ENCODE assay signal across 24 cellular contexts in genomic region chr1:157734328-157734727, GRCh38. TPM values are rescaled to one million over a fixed set of nuclear protein-coding genes. Genes with fewer than 3 reads are reported as not detected.
DNase-seq lines count a peak whose midpoint lies in the region; ATAC-seq and TF ChIP-seq lines count a peak whose summit lies in the region.
"Had no signal": no experiment of that assay in that cellular context is flagged by ENCODE, and none has a peak within 500 bp of the region (broad histone marks: within the 10 kb centered on the region; RNA-seq: fewer than 3 reads in every experiment).

No MANE protein-coding gene starts in this region.

- DNase-seq in activated CD4-positive, alpha-beta T cell treated with anti-CD3 and anti-CD28 coated beads, Interleukin-2, amount 10 ng/mL, durations not matched to agents 24 days and 14 days: peak; percentile 34
- DNase-seq in activated CD4-positive, alpha-beta T cell treated with anti-CD3 and anti-CD28 coated beads, Interleukin-2, amount 10 ng/mL, durations not matched to agents 7 days and 5 days: no peak
- peak; percentile 90 for DNase-seq in MV-4-11 (lab: John Stamatoyannopoulos, UW)
- DNase-seq in foreskin melanocyte: peak; percentile 91
- DNase-seq in upper lobe of right lung: no peak
- DNase-seq in NCI-H1417 (lab: John Stamatoyannopoulos, UW): no peak
- no peak for DNase-seq in RKO (ENCODE audit: low spot score)
- DNase-seq in stimulated activated CD4-positive, alpha-beta T cell treated with anti-CD3 and anti-CD28 coated beads, Interleukin-12 subunit alpha, Interleukin-12 subunit beta, amount 100 ng/mL, for 4 hours: no peak
- DNase-seq: 8988T; activated CD4-positive, alpha-beta T cell treated with anti-CD3 and anti-CD28 coated beads for 36 hours; activated naive CD4-positive, alpha-beta T cell treated with Interleukin-2 at 50 U/mL for 16 hours; aorta; CD4-positive, CD25-positive, alpha-beta regulatory T cell; DND-41; foreskin fibroblast; HCEC 1CT; naive thymus-derived CD8-positive, alpha-beta T cell; NCI-H1092; NCI-H748 treated with DMSO at 0.1 percent for 48 hours; stimulated activated naive CD4-positive, alpha-beta T cell treated with Interleukin-2 at 50 U/mL for 16 hours had no signal

- no peak overlapping the region for H3K4me3 Mint-ChIP-seq in activated CD4-positive, alpha-beta T cell treated with anti-CD3 and anti-CD28 coated beads, Interleukin-2, amount 10 ng/mL, durations not matched to agents 24 days and 14 days
- no peak overlapping the region for H3K4me3 Mint-ChIP-seq in activated CD4-positive, alpha-beta T cell treated with anti-CD3 and anti-CD28 coated beads, Interleukin-2, amount 10 ng/mL, durations not matched to agents 7 days and 5 days
- H3K4me3 Mint-ChIP-seq: activated CD4-positive, alpha-beta T cell treated with anti-CD3 and anti-CD28 coated beads for 36 hours; naive thymus-derived CD8-positive, alpha-beta T cell; T-helper 2 cell treated with Interferon-gamma antibody and Interleukin-4, amounts not matched to agents 5 μg/mL and 100 μg/mL, for 36 hours; type B pancreatic cell had no signal

- no peaks in the 10 kb centered on the region for H3K9me3 Mint-ChIP-seq in activated CD4-positive, alpha-beta T cell treated with anti-CD3 and anti-CD28 coated beads, Interleukin-2, amount 10 ng/mL, durations not matched to agents 24 days and 14 days
- no peaks in the 10 kb centered on the region for H3K9me3 Mint-ChIP-seq in activated CD4-positive, alpha-beta T cell treated with anti-CD3 and anti-CD28 coated beads, Interleukin-2, amount 10 ng/mL, durations not matched to agents 7 days and 5 days
- H3K9me3 Mint-ChIP-seq: T-helper 2 cell treated with Interferon-gamma antibody and Interleukin-4, amounts not matched to agents 5 μg/mL and 100 μg/mL, for 36 hours; type B pancreatic cell had no signal

- no peak overlapping the region for H3K4me3 ChIP-seq in upper lobe of right lung

- H3K36me3 ChIP-seq in upper lobe of right lung: no peaks in the 10 kb centered on the region

- H3K4me1 ChIP-seq in upper lobe of right lung: no peaks in the 10 kb centered on the region

- CTCF ChIA-PET in activated CD4-positive, alpha-beta T cell treated with anti-CD3 and anti-CD28 coated beads, Interleukin-2, amount 10 ng/mL, durations not matched to agents 7 days and 5 days (lab: Charles Lee): no interaction called here

- no peaks in the 10 kb centered on the region for H3K27me3 Mint-ChIP-seq in activated CD4-positive, alpha-beta T cell treated with anti-CD3 and anti-CD28 coated beads, Interleukin-2, amount 10 ng/mL, durations not matched to agents 24 days and 14 days
- no peaks in the 10 kb centered on the region for H3K27me3 Mint-ChIP-seq in activated CD4-positive, alpha-beta T cell treated with anti-CD3 and anti-CD28 coated beads, Interleukin-2, amount 10 ng/mL, durations not matched to agents 7 days and 5 days
- H3K27me3 Mint-ChIP-seq: activated CD4-positive, alpha-beta T cell treated with anti-CD3 and anti-CD28 coated beads for 36 hours; CD4-positive, CD25-positive, alpha-beta regulatory T cell; type B pancreatic cell had no signal

- H3K9me3 ChIP-seq in upper lobe of right lung: no peaks in the 10 kb centered on the region

- POLR2A ChIA-PET in activated CD4-positive, alpha-beta T cell treated with anti-CD3 and anti-CD28 coated beads, Interleukin-2, amount 10 ng/mL, durations not matched to agents 7 days and 5 days (lab: Charles Lee): no interaction called here

- H3K27ac Mint-ChIP-seq in activated CD4-positive, alpha-beta T cell treated with anti-CD3 and anti-CD28 coated beads, Interleukin-2, amount 10 ng/mL, durations not matched to agents 24 days and 14 days: no peak overlapping the region
- no peak overlapping the region for H3K27ac Mint-ChIP-seq in activated CD4-positive, alpha-beta T cell treated with anti-CD3 and anti-CD28 coated beads, Interleukin-2, amount 10 ng/mL, durations not matched to agents 7 days and 5 days
- H3K27ac Mint-ChIP-seq: activated CD4-positive, alpha-beta T cell treated with anti-CD3 and anti-CD28 coated beads for 36 hours; T-helper 2 cell treated with Interferon-gamma antibody and Interleukin-4, amounts not matched to agents 5 μg/mL and 100 μg/mL, for 36 hours; type B pancreatic cell had no signal

- no peaks in the 10 kb centered on the region for H3K36me3 Mint-ChIP-seq in activated CD4-positive, alpha-beta T cell treated with anti-CD3 and anti-CD28 coated beads, Interleukin-2, amount 10 ng/mL, durations not matched to agents 24 days and 14 days (ENCODE audit: low read depth)
- no peaks in the 10 kb centered on the region for H3K36me3 Mint-ChIP-seq in activated CD4-positive, alpha-beta T cell treated with anti-CD3 and anti-CD28 coated beads, Interleukin-2, amount 10 ng/mL, durations not matched to agents 7 days and 5 days (ENCODE audit: low read depth)
- H3K36me3 Mint-ChIP-seq: CD4-positive, CD25-positive, alpha-beta regulatory T cell; naive thymus-derived CD8-positive, alpha-beta T cell; type B pancreatic cell had no signal

- H3K27ac ChIP-seq in upper lobe of right lung: no peak overlapping the region

- peak; percentile 65 for ATAC-seq in upper lobe of right lung
- ATAC-seq: activated CD4-positive, alpha-beta T cell treated with anti-CD3 and anti-CD28 coated beads for 36 hours; naive thymus-derived CD8-positive, alpha-beta T cell; Right ventricle myocardium inferior had no signal

- intact Hi-C loops in activated CD4-positive, alpha-beta T cell treated with anti-CD3 and anti-CD28 coated beads, Interleukin-2, amount 10 ng/mL, durations not matched to agents 24 days and 14 days (cut with micrococcal nuclease): no loop called here
- intact Hi-C loops in upper lobe of right lung (cut with DNase I): no loop called here

- no peaks in the 10 kb centered on the region for H3K4me1 Mint-ChIP-seq in activated CD4-positive, alpha-beta T cell treated with anti-CD3 and anti-CD28 coated beads, Interleukin-2, amount 10 ng/mL, durations not matched to agents 24 days and 14 days
- H3K4me1 Mint-ChIP-seq in activated CD4-positive, alpha-beta T cell treated with anti-CD3 and anti-CD28 coated beads, Interleukin-2, amount 10 ng/mL, durations not matched to agents 7 days and 5 days: no peaks in the 10 kb centered on the region
- H3K4me1 Mint-ChIP-seq: activated CD4-positive, alpha-beta T cell treated with anti-CD3 and anti-CD28 coated beads for 36 hours had no signal

- TF ChIP-seq CTCF in upper lobe of right lung (IDR thresholded peaks at IDR 0.05): no peak

- no peaks in the 10 kb centered on the region for H3K27me3 ChIP-seq in upper lobe of right lung

RNA-seq across cellular contexts. Expression of gene FCRL3, which starts 33.8 kb away (rescaled TPM):
- total RNA-seq in activated CD4-positive, alpha-beta T cell treated with anti-CD3 and anti-CD28 coated beads, Interleukin-2, amount 10 ng/mL, durations not matched to agents 24 days and 14 days: 0.05 and 0.09 TPM in 2 replicates
- under 1 TPM; 0.10 to 0.20 TPM for total RNA-seq in activated CD4-positive, alpha-beta T cell treated with anti-CD3 and anti-CD28 coated beads, Interleukin-2, amount 10 ng/mL, durations not matched to agents 7 days and 5 days
- 0.67 TPM for total RNA-seq in upper lobe of right lung
- total RNA-seq: pulmonary artery endothelial cell had no signal

RNA-seq across cellular contexts. Expression of gene FCRL2, which starts 42.6 kb away (rescaled TPM):
- total RNA-seq in activated CD4-positive, alpha-beta T cell treated with anti-CD3 and anti-CD28 coated beads, Interleukin-2, amount 10 ng/mL, durations not matched to agents 24 days and 14 days: not detected in 2 replicates
- not detected for total RNA-seq in activated CD4-positive, alpha-beta T cell treated with anti-CD3 and anti-CD28 coated beads, Interleukin-2, amount 10 ng/mL, durations not matched to agents 7 days and 5 days
- total RNA-seq in upper lobe of right lung: 0.20 TPM
- total RNA-seq: activated CD4-positive, alpha-beta T cell treated with anti-CD3 and anti-CD28 coated beads for 36 hours; pulmonary artery endothelial cell; Right ventricle myocardium inferior had no signal

Comparison
In these comparisons a context has a peak if more than half of its experiments do, and no peak if none do; other contexts are left out.
1. DNase-seq: peak in activated CD4-positive, alpha-beta T cell treated with anti-CD3 and anti-CD28 coated beads, Interleukin-2, amount 10 ng/mL, durations not matched to agents 24 days and 14 days (single experiment), MV-4-11 (single experiment) and foreskin melanocyte (single experiment); none in activated CD4-positive, alpha-beta T cell treated with anti-CD3 and anti-CD28 coated beads, Interleukin-2, amount 10 ng/mL, durations not matched to agents 7 days and 5 days (single experiment), upper lobe of right lung (single experiment), NCI-H1417 (0 of 3), RKO (single experiment) and stimulated activated CD4-positive, alpha-beta T cell treated with anti-CD3 and anti-CD28 coated beads, Interleukin-12 subunit alpha, Interleukin-12 subunit beta, amount 100 ng/mL, for 4 hours (single experiment).